ENCODE assay signal across 1 cellular context in the genomic region with DNA sequence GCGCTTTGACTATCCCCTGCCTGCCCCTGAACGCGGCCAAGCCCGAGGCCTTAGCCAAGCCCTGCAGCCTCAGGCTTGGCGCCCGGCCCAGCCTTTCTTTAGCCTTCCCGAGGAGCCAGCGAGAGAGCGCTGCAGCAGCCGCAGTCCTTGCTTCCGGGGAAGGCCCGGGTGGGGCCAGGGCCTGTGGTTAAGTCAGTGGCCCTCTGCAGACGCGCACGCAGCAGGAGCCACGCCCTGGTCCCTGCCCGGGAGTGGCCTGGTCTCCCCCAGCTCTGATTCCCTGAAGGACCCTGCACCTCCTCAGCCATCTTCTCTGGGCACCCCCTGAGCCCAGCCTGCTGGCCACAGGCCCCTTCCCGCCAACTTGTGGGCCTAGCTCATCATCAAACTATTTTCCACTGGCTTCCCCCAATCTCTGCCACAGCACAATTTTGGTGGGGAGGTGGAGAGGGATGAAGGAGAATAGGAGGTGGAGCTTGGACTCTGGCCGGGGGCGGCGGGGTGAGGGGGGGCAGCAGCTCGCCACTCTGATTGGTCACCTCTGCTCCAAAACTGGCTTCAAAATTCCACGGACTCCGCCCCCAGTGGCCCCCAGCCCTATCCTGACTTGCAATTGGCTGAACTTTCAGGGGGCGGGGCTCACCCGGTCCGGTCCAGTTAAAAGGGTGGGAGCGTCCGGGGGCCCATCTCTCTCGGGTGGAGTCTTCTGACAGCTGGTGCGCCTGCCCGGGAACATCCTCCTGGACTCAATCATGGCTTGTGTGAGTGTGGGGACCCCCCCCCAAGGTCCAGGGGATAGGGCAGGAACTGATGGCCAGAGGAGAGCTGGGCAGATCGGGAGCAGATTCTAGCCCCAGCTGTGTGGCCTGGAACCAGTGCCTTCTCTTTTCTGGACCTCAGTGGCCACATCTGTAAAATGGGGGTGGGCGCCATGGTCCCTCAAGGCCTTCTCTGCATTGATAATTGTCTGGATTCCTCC.
A peak's percentile ranks its signal among the peaks of the same experiment; 100 is the strongest.
TF ChIP-seq lines count a peak whose summit lies in the region.

LGALS1 (plus strand) TSS at position 686 of the 979 bp plus-strand sequence; CDS start at position 753, 67 bp downstream.

TF ChIP-seq in HepG2, 621 proteins besides CTCF, POLR2A, EP300 and RAD21 (continued from another document and continues in another):
- TF ChIP-seq, protein P1, sequence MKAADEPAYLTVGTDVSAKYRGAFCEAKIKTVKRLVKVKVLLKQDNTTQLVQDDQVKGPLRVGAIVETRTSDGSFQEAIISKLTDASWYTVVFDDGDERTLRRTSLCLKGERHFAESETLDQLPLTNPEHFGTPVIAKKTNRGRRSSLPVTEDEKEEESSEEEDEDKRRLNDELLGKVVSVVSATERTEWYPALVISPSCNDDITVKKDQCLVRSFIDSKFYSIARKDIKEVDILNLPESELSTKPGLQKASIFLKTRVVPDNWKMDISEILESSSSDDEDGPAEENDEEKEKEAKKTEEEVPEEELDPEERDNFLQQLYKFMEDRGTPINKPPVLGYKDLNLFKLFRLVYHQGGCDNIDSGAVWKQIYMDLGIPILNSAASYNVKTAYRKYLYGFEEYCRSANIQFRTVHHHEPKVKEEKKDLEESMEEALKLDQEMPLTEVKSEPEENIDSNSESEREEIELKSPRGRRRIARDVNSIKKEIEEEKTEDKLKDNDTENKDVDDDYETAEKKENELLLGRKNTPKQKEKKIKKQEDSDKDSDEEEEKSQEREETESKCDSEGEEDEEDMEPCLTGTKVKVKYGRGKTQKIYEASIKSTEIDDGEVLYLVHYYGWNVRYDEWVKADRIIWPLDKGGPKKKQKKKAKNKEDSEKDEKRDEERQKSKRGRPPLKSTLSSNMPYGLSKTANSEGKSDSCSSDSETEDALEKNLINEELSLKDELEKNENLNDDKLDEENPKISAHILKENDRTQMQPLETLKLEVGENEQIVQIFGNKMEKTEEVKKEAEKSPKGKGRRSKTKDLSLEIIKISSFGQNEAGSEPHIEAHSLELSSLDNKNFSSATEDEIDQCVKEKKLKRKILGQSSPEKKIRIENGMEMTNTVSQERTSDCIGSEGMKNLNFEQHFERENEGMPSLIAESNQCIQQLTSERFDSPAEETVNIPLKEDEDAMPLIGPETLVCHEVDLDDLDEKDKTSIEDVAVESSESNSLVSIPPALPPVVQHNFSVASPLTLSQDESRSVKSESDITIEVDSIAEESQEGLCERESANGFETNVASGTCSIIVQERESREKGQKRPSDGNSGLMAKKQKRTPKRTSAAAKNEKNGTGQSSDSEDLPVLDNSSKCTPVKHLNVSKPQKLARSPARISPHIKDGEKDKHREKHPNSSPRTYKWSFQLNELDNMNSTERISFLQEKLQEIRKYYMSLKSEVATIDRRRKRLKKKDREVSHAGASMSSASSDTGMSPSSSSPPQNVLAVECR (CRISPR knock-in tag; IDR thresholded peaks at IDR 0.05; ENCODE audit: borderline replicate concordance), result peak; percentile 21; the same call in 1 of the 2 replicates
- peak; percentile 43 for TF ChIP-seq RBFOX2 (IDR thresholded peaks at IDR 0.05; ENCODE audit: low read depth, low read length)
- TF ChIP-seq ZNF746 (CRISPR knock-in tag; IDR thresholded peaks at IDR 0.05), result no peak
- peak; percentile 11; the same call in 1 of the 2 replicates for TF ChIP-seq NFKB2 (CRISPR knock-in tag; IDR thresholded peaks at IDR 0.05; ENCODE audit: borderline replicate concordance)
- TF ChIP-seq ZBTB26 (CRISPR knock-in tag; IDR thresholded peaks at IDR 0.05; ENCODE audit: borderline replicate concordance), result peak; percentile 54; the same call in 1 of the 2 replicates
- TF ChIP-seq POLR2G (IDR thresholded peaks at IDR 0.05; ENCODE audit: low read depth, low read length), result peak; percentile 87
- peak; percentile 60 for TF ChIP-seq HNF1B (CRISPR knock-in tag; IDR thresholded peaks at IDR 0.05)
- no peak for TF ChIP-seq ZNF354B (CRISPR knock-in tag; IDR thresholded peaks at IDR 0.05)
- no peak for TF ChIP-seq ZNF383 (CRISPR knock-in tag; IDR thresholded peaks at IDR 0.05; ENCODE audit: borderline replicate concordance)
- 0 out of 2 replicates have a peak, but pooled peaks have one; percentile 18 for TF ChIP-seq POGK (CRISPR knock-in tag; conservative IDR thresholded peaks at IDR 0.05)
- peak; percentile 49; the same call in 1 of the 2 replicates for TF ChIP-seq SP2 (CRISPR knock-in tag; IDR thresholded peaks at IDR 0.05)
- TF ChIP-seq ZNF83 (CRISPR knock-in tag; IDR thresholded peaks at IDR 0.05; ENCODE audit: borderline replicate concordance), result no peak
- TF ChIP-seq ZBTB4 (CRISPR knock-in tag; IDR thresholded peaks at IDR 0.05; ENCODE audit: borderline replicate concordance), result no peak
- TF ChIP-seq SOX13 (IDR thresholded peaks at IDR 0.05), result no peak
- 0 out of 4 replicates have a peak, but pooled peaks of 1 of the 2 experiments have one; percentile 6 for TF ChIP-seq SOX13 (CRISPR knock-in tag; conservative IDR thresholded peaks at IDR 0.05 in 1 of 2, IDR thresholded peaks at IDR 0.05 in 1 of 2)
- peak in 1 of 2 experiments; percentile 49; a peak in 2 of 4 replicates for TF ChIP-seq HMGXB4 (CRISPR knock-in tag; IDR thresholded peaks at IDR 0.05; ENCODE audit: borderline replicate concordance in 1 of 2, low read depth in 1 of 2)
- TF ChIP-seq, protein P2, sequence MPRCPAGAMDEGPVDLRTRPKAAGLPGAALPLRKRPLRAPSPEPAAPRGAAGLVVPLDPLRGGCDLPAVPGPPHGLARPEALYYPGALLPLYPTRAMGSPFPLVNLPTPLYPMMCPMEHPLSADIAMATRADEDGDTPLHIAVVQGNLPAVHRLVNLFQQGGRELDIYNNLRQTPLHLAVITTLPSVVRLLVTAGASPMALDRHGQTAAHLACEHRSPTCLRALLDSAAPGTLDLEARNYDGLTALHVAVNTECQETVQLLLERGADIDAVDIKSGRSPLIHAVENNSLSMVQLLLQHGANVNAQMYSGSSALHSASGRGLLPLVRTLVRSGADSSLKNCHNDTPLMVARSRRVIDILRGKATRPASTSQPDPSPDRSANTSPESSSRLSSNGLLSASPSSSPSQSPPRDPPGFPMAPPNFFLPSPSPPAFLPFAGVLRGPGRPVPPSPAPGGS (CRISPR knock-in tag; IDR thresholded peaks at IDR 0.05), result 0 out of 2 replicates have a peak, but pooled peaks have one; percentile 27
- peak; percentile 85 for TF ChIP-seq ZFY (CRISPR knock-in tag; IDR thresholded peaks at IDR 0.05)
- TF ChIP-seq NCOR1 (IDR thresholded peaks at IDR 0.05; ENCODE audit: borderline replicate concordance, low read length), result peak; percentile 47; the same call in 1 of the 2 replicates
- no peak for TF ChIP-seq SOX6 (IDR thresholded peaks at IDR 0.05)
- 0 out of 2 replicates have a peak, but pooled peaks have one; percentile 32 for TF ChIP-seq SOX6 (CRISPR knock-in tag; IDR thresholded peaks at IDR 0.05)
- peak; percentile 23 for TF ChIP-seq TAF15 (IDR thresholded peaks at IDR 0.05; ENCODE audit: low read depth, low read length, poor library complexity, severe bottlenecking)
- no peak for TF ChIP-seq FOXC1 (CRISPR knock-in tag; IDR thresholded peaks at IDR 0.05; ENCODE audit: borderline replicate concordance)
- no peak for TF ChIP-seq ZNF101 (CRISPR knock-in tag; IDR thresholded peaks at IDR 0.05; ENCODE audit: borderline replicate concordance, low read depth)
- no peak for TF ChIP-seq ZNF136 (CRISPR knock-in tag; IDR thresholded peaks at IDR 0.05; ENCODE audit: low read depth)
- TF ChIP-seq HDAC2 (CRISPR knock-in tag; IDR thresholded peaks at IDR 0.05), result peak; percentile 24; the same call in 1 of the 2 replicates
